In the genomic region with DNA sequence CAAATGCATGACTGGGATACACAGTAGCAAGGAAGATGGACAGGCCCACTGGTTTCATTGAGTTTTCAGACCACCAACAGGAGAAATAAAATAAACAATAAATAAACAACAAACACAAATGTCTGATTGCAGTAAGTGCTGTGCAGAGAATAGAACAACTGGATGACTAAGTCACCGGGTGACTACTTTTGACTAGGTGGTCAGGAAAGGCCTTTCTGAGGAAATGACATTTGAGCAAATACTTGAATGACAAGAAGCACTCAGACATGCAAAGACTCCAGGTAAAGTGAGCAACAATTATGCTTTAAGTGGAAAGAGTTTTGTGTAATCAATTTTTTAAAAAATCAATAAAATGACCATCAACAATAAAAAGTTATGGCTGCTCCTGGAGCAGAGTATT, we compare ENCODE assay signal across 28 cellular contexts.
"Had no signal": no experiment of that assay in that cellular context is flagged by ENCODE, and none has a peak within 500 bp of the region (broad histone marks: within the 10 kb centered on the region; RNA-seq: fewer than 3 reads in every experiment).

No MANE protein-coding gene starts in this region.

- H3K36me3 ChIP-seq: esophagus muscularis mucosa, gastrocnemius medialis, heart right ventricle, left ventricle myocardium inferior, lower lobe of right lung, neural progenitor cell, pancreas, prostate gland, right lobe of liver, spleen, tibial nerve, upper lobe of right lung, vagina had no signal

- H3K4me1 Mint-ChIP-seq: memory B cell; stimulated activated memory B cell treated with anti-CD40 and anti-IgM and Interleukin-4, amounts not matched to agents 10 μg/mL and 1 μg/mL and 100 μg/mL, for 72 hours had no signal

- H3K27me3 ChIP-seq: esophagus muscularis mucosa, gastrocnemius medialis, neural progenitor cell, pancreas, right lobe of liver, spleen, testis, tibial nerve, upper lobe of right lung, vagina had no signal

- H3K9me3 Mint-ChIP-seq: memory B cell; natural killer cell treated with Interleukin-12 subunit alpha and Interleukin-12 subunit beta and Interleukin-15 and Interleukin-18, amount 100 ng/mL, for 72 hours; neural progenitor cell; stimulated activated memory B cell treated with anti-CD40 and anti-IgM and Interleukin-4, amounts not matched to agents 10 μg/mL and 1 μg/mL and 100 μg/mL, for 72 hours; stimulated activated naive CD8-positive, alpha-beta T cell treated with anti-CD3 and anti-CD28 coated beads, Interleukin-15, Interleukin-2, amounts not matched to agents 100 ng/mL and 50 ng/mL, for 24 hours had no signal

- H2AFZ ChIP-seq: neural progenitor cell had no signal

- H3K27ac Mint-ChIP-seq: memory B cell; natural killer cell treated with Interleukin-12 subunit alpha and Interleukin-12 subunit beta and Interleukin-15 and Interleukin-18, amount 100 ng/mL, for 72 hours; neural progenitor cell; stimulated activated memory B cell treated with anti-CD40 and anti-IgM and Interleukin-4, amounts not matched to agents 10 μg/mL and 1 μg/mL and 100 μg/mL, for 72 hours; stimulated activated naive CD8-positive, alpha-beta T cell treated with anti-CD3 and anti-CD28 coated beads, Interleukin-15, Interleukin-2, amounts not matched to agents 100 ng/mL and 50 ng/mL, for 24 hours had no signal

- H3K4me2 ChIP-seq: neural progenitor cell had no signal

- DNase-seq: dorsolateral prefrontal cortex; effector CD8-positive, alpha-beta T cell; gastrocnemius medialis; heart right ventricle; islet precursor cell; left ventricle myocardium inferior; lower lobe of right lung; midbrain; nucleus accumbens; pancreas; retina; right lobe of liver; spleen; stimulated activated CD4-positive, alpha-beta T cell treated with anti-CD3 and anti-CD28 coated beads, Interleukin-15, amount 100 ng/mL, for 24 hours; stimulated activated CD4-positive, alpha-beta T cell treated with anti-CD3 and anti-CD28 coated beads, Interleukin-1b, Interleukin-23, amount 100 ng/mL, for 48 hours; stimulated activated CD4-positive, alpha-beta T cell treated with anti-CD3 and anti-CD28 coated beads, Interleukin-4, amount 100 ng/mL, for 24 hours; testis; upper lobe of right lung had no signal

- FAIRE-seq: pancreas had no signal

- ATAC-seq: gastrocnemius medialis; heart right ventricle; natural killer cell treated with Interleukin-12 subunit alpha and Interleukin-12 subunit beta and Interleukin-15 and Interleukin-18, amount 100 ng/mL, for 72 hours; pancreas; right lobe of liver; stimulated activated memory B cell treated with anti-CD40 and anti-IgM and Interleukin-4, amounts not matched to agents 10 μg/mL and 1 μg/mL and 100 μg/mL, for 72 hours; upper lobe of right lung had no signal

- H3K27ac ChIP-seq: coronary artery, dorsolateral prefrontal cortex, esophagus muscularis mucosa, gastrocnemius medialis, heart right ventricle, left ventricle myocardium inferior, lower lobe of right lung, neural progenitor cell, pancreas, prostate gland, right lobe of liver, spleen, testis, tibial nerve, upper lobe of right lung, vagina had no signal

- H3K4me1 ChIP-seq: gastrocnemius medialis, left ventricle myocardium inferior, lower lobe of right lung, neural progenitor cell, prostate gland, spleen, testis, upper lobe of right lung had no signal

- H3K4me3 ChIP-seq: coronary artery, dorsolateral prefrontal cortex, esophagus muscularis mucosa, gastrocnemius medialis, heart right ventricle, left ventricle myocardium inferior, lower lobe of right lung, neural progenitor cell, pancreas, prostate gland, right lobe of liver, spleen, testis, tibial nerve, upper lobe of right lung, vagina had no signal

- H3K4me3 Mint-ChIP-seq: memory B cell; natural killer cell treated with Interleukin-12 subunit alpha and Interleukin-12 subunit beta and Interleukin-15 and Interleukin-18, amount 100 ng/mL, for 72 hours; neural progenitor cell; stimulated activated memory B cell treated with anti-CD40 and anti-IgM and Interleukin-4, amounts not matched to agents 10 μg/mL and 1 μg/mL and 100 μg/mL, for 72 hours; stimulated activated naive CD8-positive, alpha-beta T cell treated with anti-CD3 and anti-CD28 coated beads, Interleukin-15, Interleukin-2, amounts not matched to agents 100 ng/mL and 50 ng/mL, for 24 hours had no signal

- H3K27me3 Mint-ChIP-seq: stimulated activated naive CD8-positive, alpha-beta T cell treated with anti-CD3 and anti-CD28 coated beads, Interleukin-15, Interleukin-2, amounts not matched to agents 100 ng/mL and 50 ng/mL, for 24 hours had no signal

- H3K36me3 Mint-ChIP-seq: memory B cell; natural killer cell treated with Interleukin-12 subunit alpha and Interleukin-12 subunit beta and Interleukin-15 and Interleukin-18, amount 100 ng/mL, for 72 hours; neural progenitor cell; stimulated activated memory B cell treated with anti-CD40 and anti-IgM and Interleukin-4, amounts not matched to agents 10 μg/mL and 1 μg/mL and 100 μg/mL, for 72 hours had no signal

- H3K9ac ChIP-seq: neural progenitor cell had no signal

- H3K9me3 ChIP-seq: esophagus muscularis mucosa, gastrocnemius medialis, heart right ventricle, left ventricle myocardium inferior, lower lobe of right lung, pancreas, prostate gland, right lobe of liver, spleen, testis, tibial nerve, upper lobe of right lung, vagina had no signal
